10 cellular contexts compared by ENCODE assay signal in the genomic region with DNA sequence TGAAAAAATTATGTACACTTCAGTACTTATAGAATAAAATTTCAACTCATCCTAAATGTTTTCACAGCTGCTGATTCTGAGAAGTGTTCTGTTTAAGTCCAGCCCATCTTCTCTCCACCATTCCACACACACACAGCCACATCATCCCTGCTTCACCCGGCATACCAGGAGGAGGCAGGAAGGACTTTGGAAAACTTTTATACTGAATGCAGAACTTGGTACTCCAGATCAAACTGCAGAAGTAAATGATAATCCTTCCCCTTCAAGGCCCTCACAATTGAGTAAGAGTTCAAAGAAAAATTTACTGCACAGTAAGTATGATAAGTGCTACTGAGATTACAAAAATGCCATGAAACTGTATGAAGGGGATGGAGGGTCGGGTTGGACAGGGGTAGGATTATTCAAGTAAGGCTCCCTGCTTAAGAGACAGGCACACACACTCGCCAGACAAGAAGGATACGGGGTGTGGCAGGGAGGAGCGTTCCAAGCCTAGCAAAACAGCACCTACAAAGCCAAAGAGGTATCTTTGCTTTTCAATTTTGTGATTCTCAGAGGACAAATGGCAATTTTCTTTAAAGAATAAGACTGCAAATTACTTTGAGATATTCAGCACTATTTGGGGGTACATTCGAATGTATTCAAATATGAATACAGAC. TPM values are rescaled to one million over a fixed set of nuclear protein-coding genes. Genes with fewer than 3 reads are reported as not detected.
DNase-seq lines count a peak whose midpoint lies in the region; ATAC-seq, FAIRE-seq and TF ChIP-seq lines count a peak whose summit lies in the region.
"Had no signal": no experiment of that assay in that cellular context is flagged by ENCODE, and none has a peak within 500 bp of the region (broad histone marks: within the 10 kb centered on the region; RNA-seq: fewer than 3 reads in every experiment).

No MANE protein-coding gene starts in this region.

- H3K79me2 ChIP-seq in keratinocyte (ENCODE audit: control insufficient read depth, insufficient read depth, low read length) = peaks cover 61% of the 10 kb centered on the region

- no peak for ATAC-seq in activated T-cell treated with anti-CD3 and anti-CD28 coated beads, Interleukin-2, amount 50 U/mL, for 4 hours
- ATAC-seq in GM21529 (IDR thresholded peaks at IDR 0.05; ENCODE audit: unreplicated experiment) (no peak), GM19455 (IDR thresholded peaks at IDR 0.05; ENCODE audit: unreplicated experiment) (no peak)

- H3K4me3 ChIP-seq in keratinocyte (ENCODE audit: control insufficient read depth in 2 of 3, extremely low read depth in 1 of 3, insufficient read depth in 2 of 3, low read depth in 1 of 3, low read length in 3 of 3) (peak overlapping the region in 2 of 3 experiments; percentile 47 to 52), transverse colon (peak overlapping the region in 1 of 4 donors; percentile 3)
- H3K4me3 ChIP-seq: SJCRH30 had no signal

- H3K27ac ChIP-seq in keratinocyte (ENCODE audit: control insufficient read depth, insufficient read depth, low read length) (peak overlapping the region; percentile 86), transverse colon (peak overlapping the region; percentile 93 to 97 (median 94))
- H3K27ac ChIP-seq: SJCRH30 had no signal

- H3K4me1 ChIP-seq in keratinocyte (ENCODE audit: control insufficient read depth, extremely low read depth, insufficient read depth, low read length) (peaks cover 31% of the 10 kb centered on the region), transverse colon (peaks cover 26 to 70% (median 44%) of the 10 kb centered on the region in 4 donors)

- no peak for TF ChIP-seq CTCF in keratinocyte (optimal IDR thresholded peaks at IDR 0.05 in 1 of 3, IDR thresholded peaks at IDR 0.05 in 1 of 3, conservative IDR thresholded peaks at IDR 0.05 in 1 of 3; ENCODE audit: extremely low read depth in 1 of 3, insufficient read depth in 2 of 3, low read length in 3 of 3)
- TF ChIP-seq CTCF in transverse colon (IDR thresholded peaks at IDR 0.05) = no peak

- in situ Hi-C loops in transverse colon (cut with MboI; ENCODE audit: low pct_ligation_motif_present in 1 of 4, low pct_unique_long_range_greater_than_20kb in 1 of 4, low sequenced_read_pairs in 3 of 4) = loop anchor here in 2 of 4 donors (25.0 kb wide), 2 partner anchors 93 to 182 kb away; a partner anchor contains a TSS

- no peak for DNase-seq in activated T-cell treated with anti-CD3 and anti-CD28 coated beads, Interleukin-2, amount 50 U/mL, for 4 hours
- DNase-seq in activated T-cell treated with anti-CD3 and anti-CD28 coated beads, Interleukin-2, amount 50 U/mL, for 48 hours = no peak
- DNase-seq in keratinocyte (ENCODE audit: low read depth, low spot score) = no peak
- DNase-seq in transverse colon = peak; percentile 41
- DNase-seq in NCI-H2227 (lab: John Stamatoyannopoulos, UW; ENCODE audit: unreplicated experiment) = no peak
- DNase-seq: activated naive CD4-positive, alpha-beta T cell treated with anti-CD3 and anti-CD28 coated beads, Interleukin-2, amount 10 ng/mL, durations not matched to agents 7 days and 5 days; SJCRH30 had no signal

- intact Hi-C loops in transverse colon (cut with DNase I; ENCODE audit: low total_unique reads) = loop anchor here (10.0 kb wide), 1 partner anchor 144 kb away; no protein-coding TSS in a partner anchor

- no peaks in the 10 kb centered on the region for H3K36me3 ChIP-seq in keratinocyte (ENCODE audit: control insufficient read depth in 2 of 2, extremely low read depth in 1 of 2, insufficient read depth in 2 of 2, low read length in 2 of 2)
- no peaks in the 10 kb centered on the region for H3K36me3 ChIP-seq in transverse colon
- H3K36me3 ChIP-seq: SJCRH30 had no signal

- peaks cover 67% of the 10 kb centered on the region for H3K4me1 Mint-ChIP-seq in activated T-cell treated with anti-CD3 and anti-CD28 coated beads, Interleukin-2, amount 50 U/mL, for 4 hours (ENCODE audit: low read depth)
- H3K4me1 Mint-ChIP-seq in activated naive CD8-positive, alpha-beta T cell (ENCODE audit: low read depth) = peaks cover 68% of the 10 kb centered on the region

- no peaks in the 10 kb centered on the region for H3K27me3 ChIP-seq in keratinocyte (ENCODE audit: control insufficient read depth, extremely low read depth, insufficient read depth, low read length)
- no peaks in the 10 kb centered on the region for H3K27me3 ChIP-seq in transverse colon
- H3K27me3 ChIP-seq: SJCRH30 had no signal

- H2AFZ ChIP-seq in keratinocyte (ENCODE audit: control insufficient read depth, low read length) = no peak overlapping the region

- no peaks in the 10 kb centered on the region for H3K9me3 ChIP-seq in keratinocyte (ENCODE audit: control insufficient read depth, low read depth, low read length)
- H3K9me3 ChIP-seq in transverse colon = no peaks in the 10 kb centered on the region

- H3K9me3 Mint-ChIP-seq in activated T-cell treated with anti-CD3 and anti-CD28 coated beads, Interleukin-2, amount 50 U/mL, for 4 hours = no peaks in the 10 kb centered on the region
- H3K9me3 Mint-ChIP-seq in activated naive CD8-positive, alpha-beta T cell (ENCODE audit: low read depth) = no peaks in the 10 kb centered on the region
- H3K9me3 Mint-ChIP-seq: activated naive CD4-positive, alpha-beta T cell treated with anti-CD3 and anti-CD28 coated beads, Interleukin-2, amount 10 ng/mL, durations not matched to agents 7 days and 5 days had no signal

- 29 to 41% methylated on average over 5 to 6 of the region's 6 CpGs for WGBS in transverse colon (ENCODE audit: low coverage in 1 of 2), 2 donors

- FAIRE-seq in keratinocyte (lab: Jason Lieb, UNC) = peak; percentile 56

- H4K20me1 ChIP-seq in keratinocyte (ENCODE audit: control insufficient read depth, extremely low read depth, insufficient read depth, low read length) = peaks cover 6% of the 10 kb centered on the region

- peak overlapping the region; percentile 81 for H3K27ac Mint-ChIP-seq in activated naive CD8-positive, alpha-beta T cell
- H3K27ac Mint-ChIP-seq: activated naive CD4-positive, alpha-beta T cell treated with anti-CD3 and anti-CD28 coated beads, Interleukin-2, amount 10 ng/mL, durations not matched to agents 7 days and 5 days had no signal

- peak overlapping the region; percentile 100 for H3K4me3 Mint-ChIP-seq in activated T-cell treated with anti-CD3 and anti-CD28 coated beads, Interleukin-2, amount 50 U/mL, for 4 hours
- peak overlapping the region; percentile 99 for H3K4me3 Mint-ChIP-seq in activated naive CD8-positive, alpha-beta T cell

- peaks cover 2% of the 10 kb centered on the region for H3K36me3 Mint-ChIP-seq in activated T-cell treated with anti-CD3 and anti-CD28 coated beads, Interleukin-2, amount 50 U/mL, for 4 hours (ENCODE audit: insufficient read depth)
- H3K36me3 Mint-ChIP-seq in activated naive CD8-positive, alpha-beta T cell = no peaks in the 10 kb centered on the region

- no peaks in the 10 kb centered on the region for H3K27me3 Mint-ChIP-seq in activated T-cell treated with anti-CD3 and anti-CD28 coated beads, Interleukin-2, amount 50 U/mL, for 4 hours (ENCODE audit: low read depth)
- H3K27me3 Mint-ChIP-seq in activated naive CD8-positive, alpha-beta T cell = no peaks in the 10 kb centered on the region
- H3K27me3 Mint-ChIP-seq: activated naive CD4-positive, alpha-beta T cell treated with anti-CD3 and anti-CD28 coated beads, Interleukin-2, amount 10 ng/mL, durations not matched to agents 7 days and 5 days had no signal

- peak overlapping the region; percentile 88 for H3K9ac ChIP-seq in keratinocyte (ENCODE audit: control insufficient read depth, extremely low read depth, insufficient read depth, low read length)

- dilution Hi-C loops in keratinocyte (cut with MboI; ENCODE audit: extremely low pct_ligation_motif_present, low sequenced_read_pairs) = no loop called here

- peak overlapping the region; percentile 72 for H3K4me2 ChIP-seq in keratinocyte (ENCODE audit: control insufficient read depth, extremely low read depth, insufficient read depth, low read depth, low read length)

- no peak for TF ChIP-seq EP300 in transverse colon (IDR thresholded peaks at IDR 0.05; ENCODE audit: low read depth)

- TF ChIP-seq POLR2A in transverse colon (IDR thresholded peaks at IDR 0.05) = no peak

- H3K9me1 ChIP-seq in keratinocyte (ENCODE audit: control insufficient read depth, extremely low read depth, insufficient read depth, low read length) = peaks cover 3% of the 10 kb centered on the region

RNA-seq across cellular contexts. Expression of a gene that starts 2.6 kb away (rescaled TPM):
- total RNA-seq in activated T-cell treated with anti-CD3 and anti-CD28 coated beads, Interleukin-2, amount 50 U/mL, for 4 hours = 10 to 100 TPM; 48.0 to 60.7 (median 51.1) TPM
- polyA plus RNA-seq in keratinocyte = 9.7 to 20.7 TPM (median 11.2 TPM) in 3 replicates
- polyA plus RNA-seq in keratinocyte (2011; ENCODE audit: low read depth) = 11.4 TPM
- 9.4 and 19.0 TPM in 2 replicates for polyA plus RNA-seq in keratinocyte (2011; cell fraction: cytosol; rRNA removed)
- 9.1 and 11.4 TPM in 2 replicates for polyA plus RNA-seq in keratinocyte (2011; cell fraction: nucleus; rRNA removed)
- 12.9 and 19.2 TPM in 2 replicates for polyA plus RNA-seq in keratinocyte (2012; ENCODE audit: low replicate concordance)
- 2.1 to 19.8 TPM (median 9.6 TPM) in 3 replicates for polyA minus RNA-seq in keratinocyte
- 9.2 TPM for polyA minus RNA-seq in keratinocyte (2011; cell fraction: cytosol; rRNA and poly(A)+ RNA removed)
- polyA minus RNA-seq in keratinocyte (2011; cell fraction: nucleus; rRNA and poly(A)+ RNA removed) = 8.4 and 16.5 TPM in 2 replicates
- total RNA-seq in transverse colon = 10 to 100 TPM; 25.9 to 57.2 (median 47.8) TPM
